In the genomic region with DNA sequence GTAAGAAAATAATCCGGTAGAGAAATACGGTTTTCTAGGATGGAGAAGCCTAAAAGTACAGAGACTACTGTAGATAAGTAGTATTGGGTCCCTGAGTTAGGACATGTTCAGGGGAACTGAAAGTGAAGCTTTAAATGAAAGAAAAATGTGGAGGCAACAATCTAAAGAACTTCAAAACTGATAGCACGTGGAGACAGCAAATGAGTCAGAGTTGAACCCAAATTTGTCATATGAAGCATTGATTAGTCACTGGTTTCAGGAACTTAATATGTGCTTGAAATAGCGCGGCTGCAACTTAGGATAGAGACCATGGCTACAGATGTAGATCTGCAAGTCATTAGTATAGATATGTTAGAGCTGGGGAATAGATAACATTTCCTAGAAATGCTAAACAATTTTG, we compare ENCODE assay signal across 1 cellular context.
TF ChIP-seq lines count a peak whose summit lies in the region.

No MANE protein-coding gene starts in this region.

TF ChIP-seq in HepG2, 621 proteins besides CTCF, POLR2A, EP300 and RAD21 (continued from another document):
- TF ChIP-seq, protein P1, sequence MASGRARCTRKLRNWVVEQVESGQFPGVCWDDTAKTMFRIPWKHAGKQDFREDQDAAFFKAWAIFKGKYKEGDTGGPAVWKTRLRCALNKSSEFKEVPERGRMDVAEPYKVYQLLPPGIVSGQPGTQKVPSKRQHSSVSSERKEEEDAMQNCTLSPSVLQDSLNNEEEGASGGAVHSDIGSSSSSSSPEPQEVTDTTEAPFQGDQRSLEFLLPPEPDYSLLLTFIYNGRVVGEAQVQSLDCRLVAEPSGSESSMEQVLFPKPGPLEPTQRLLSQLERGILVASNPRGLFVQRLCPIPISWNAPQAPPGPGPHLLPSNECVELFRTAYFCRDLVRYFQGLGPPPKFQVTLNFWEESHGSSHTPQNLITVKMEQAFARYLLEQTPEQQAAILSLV (CRISPR knock-in tag; IDR thresholded peaks at IDR 0.05; ENCODE audit: borderline replicate concordance), result no peak
- TF ChIP-seq TRIM24 (CRISPR knock-in tag; IDR thresholded peaks at IDR 0.05) (no peak), ATRX (CRISPR knock-in tag; IDR thresholded peaks at IDR 0.05; ENCODE audit: borderline replicate concordance) (no peak), ELF1 (CRISPR knock-in tag; IDR thresholded peaks at IDR 0.05) (no peak), NFE2 (CRISPR knock-in tag; IDR thresholded peaks at IDR 0.05) (no peak), ZBTB38 (CRISPR knock-in tag; IDR thresholded peaks at IDR 0.05) (no peak), NR2F6 (IDR thresholded peaks at IDR 0.05) (no peak), NR2F6 (CRISPR knock-in tag; IDR thresholded peaks at IDR 0.05) (no peak), ZNF496 (CRISPR knock-in tag; IDR thresholded peaks at IDR 0.05; ENCODE audit: insufficient replicate concordance) (no peak)
- TF ChIP-seq, protein P2, sequence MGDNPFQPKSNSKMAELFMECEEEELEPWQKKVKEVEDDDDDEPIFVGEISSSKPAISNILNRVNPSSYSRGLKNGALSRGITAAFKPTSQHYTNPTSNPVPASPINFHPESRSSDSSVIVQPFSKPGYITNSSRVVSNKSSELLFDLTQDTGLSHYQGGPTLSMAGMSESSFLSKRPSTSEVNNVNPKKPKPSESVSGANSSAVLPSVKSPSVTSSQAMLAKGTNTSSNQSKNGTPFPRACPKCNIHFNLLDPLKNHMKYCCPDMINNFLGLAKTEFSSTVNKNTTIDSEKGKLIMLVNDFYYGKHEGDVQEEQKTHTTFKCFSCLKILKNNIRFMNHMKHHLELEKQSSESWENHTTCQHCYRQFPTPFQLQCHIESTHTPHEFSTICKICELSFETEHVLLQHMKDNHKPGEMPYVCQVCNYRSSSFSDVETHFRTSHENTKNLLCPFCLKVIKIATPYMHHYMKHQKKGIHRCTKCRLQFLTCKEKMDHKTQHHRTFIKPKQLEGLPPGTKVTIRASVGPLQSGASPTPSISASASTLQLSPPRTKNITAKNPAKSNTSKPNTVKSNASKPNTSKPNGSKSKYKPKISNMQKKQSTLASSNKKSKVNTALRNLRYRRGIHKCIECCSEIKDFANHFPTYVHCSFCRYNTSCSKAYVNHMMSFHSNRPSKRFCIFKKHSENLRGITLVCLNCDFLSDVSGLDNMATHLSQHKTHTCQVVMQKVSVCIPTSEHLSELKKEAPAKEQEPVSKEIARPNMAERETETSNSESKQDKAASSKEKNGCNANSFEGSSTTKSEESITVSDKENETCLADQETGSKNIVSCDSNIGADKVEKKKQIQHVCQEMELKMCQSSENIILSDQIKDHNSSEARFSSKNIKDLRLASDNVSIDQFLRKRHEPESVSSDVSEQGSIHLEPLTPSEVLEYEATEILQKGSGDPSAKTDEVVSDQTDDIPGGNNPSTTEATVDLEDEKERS (CRISPR knock-in tag; IDR thresholded peaks at IDR 0.05), result no peak
